Comparison of ENCODE assay signal across 8 cellular contexts in genomic region chr2:71801969-71802368, GRCh38.
DNase-seq lines count a peak whose midpoint lies in the region; ATAC-seq and TF ChIP-seq lines count a peak whose summit lies in the region.

No MANE protein-coding gene starts in this region.

- peaks cover 5% of the 10 kb centered on the region for H3K27me3 Mint-ChIP-seq in HFFc6 (ENCODE audit: insufficient read depth)

- H3K9me3 Mint-ChIP-seq in HFFc6: no peaks in the 10 kb centered on the region

- H3K4me1 Mint-ChIP-seq in HFFc6 (ENCODE audit: low read depth): no peaks in the 10 kb centered on the region; the same call in 1 of the 2 replicates

- TF ChIP-seq CTCF in HFFc6 (IDR thresholded peaks at IDR 0.05): peak; percentile 87

- ATAC-seq in HG02840 (IDR thresholded peaks at IDR 0.05; ENCODE audit: low FRiP score, unreplicated experiment) (no peak), HG02870 (IDR thresholded peaks at IDR 0.05; ENCODE audit: unreplicated experiment) (no peak)

- no peaks in the 10 kb centered on the region for H3K36me3 Mint-ChIP-seq in HFFc6 (ENCODE audit: low read depth)

- DNase-seq in Ammon's horn (ENCODE audit: low spot score) (peak; percentile 63), HFFc6 (peak; percentile 47), amniotic stem cell (lab: John Stamatoyannopoulos, UW) (peak; percentile 53), hypothalamus (lab: John Stamatoyannopoulos, UW) (peak in 38 of 51 donors; percentile 1 to 74 (median 27)), stromal cell of bone marrow (ENCODE audit: low read depth) (peak; percentile 51), KG1 (lab: John Stamatoyannopoulos, UW) (no peak)

- no peak overlapping the region for H3K4me3 Mint-ChIP-seq in HFFc6

- no peak overlapping the region for H3K27ac Mint-ChIP-seq in HFFc6
